8 cellular contexts compared by ENCODE assay signal in genomic region chr17:47894498-47895253, GRCh38. TPM values are rescaled to one million over a fixed set of nuclear protein-coding genes. Genes with fewer than 3 reads are reported as not detected.
DNase-seq lines count a peak whose midpoint lies in the region; ATAC-seq, FAIRE-seq and TF ChIP-seq lines count a peak whose summit lies in the region.

No MANE protein-coding gene starts in this region.

- H3K27ac Mint-ChIP-seq in activated CD4-positive, alpha-beta T cell treated with anti-CD3 and anti-CD28 coated beads for 36 hours: peak overlapping the region; percentile 94

- H3K4me1 ChIP-seq in adrenal gland (replicated peaks in 1 of 2) (peaks cover 10 to 31% of the 10 kb centered on the region in 2 donors), suprapubic skin (peaks cover 32% of the 10 kb centered on the region)

- H3K27me3 Mint-ChIP-seq in activated CD4-positive, alpha-beta T cell treated with anti-CD3 and anti-CD28 coated beads for 36 hours: no peaks in the 10 kb centered on the region

- POLR2A ChIA-PET in activated CD4-positive, alpha-beta T cell treated with anti-CD3 and anti-CD28 coated beads for 36 hours (lab: Charles Lee): interaction anchor here (0.6 to 1.5 kb wide), 13 partner anchors 10 to 202 kb away, joined by 3 to 22 read pairs (median 4); partner anchors contain the start of genes CDK5RAP3, LRRC46, MRPL10 and PNPO

- TF ChIP-seq CTCF in adrenal gland (IDR thresholded peaks at IDR 0.05): no peak
- no peak for TF ChIP-seq CTCF in kidney epithelial cell (IDR thresholded peaks at IDR 0.05; ENCODE audit: insufficient read depth, low read length, poor library complexity, severe bottlenecking)
- no peak for TF ChIP-seq CTCF in suprapubic skin (IDR thresholded peaks at IDR 0.05)

- no peaks in the 10 kb centered on the region for H3K36me3 ChIP-seq in adrenal gland (replicated peaks in 1 of 2)
- no peaks in the 10 kb centered on the region for H3K36me3 ChIP-seq in kidney epithelial cell (ENCODE audit: control insufficient read depth, insufficient read depth, low read length)
- no peaks in the 10 kb centered on the region for H3K36me3 ChIP-seq in suprapubic skin

- TF ChIP-seq POLR2A in adrenal gland (IDR thresholded peaks at IDR 0.05) (no peak), suprapubic skin (IDR thresholded peaks at IDR 0.05) (no peak), H54 (IDR thresholded peaks at IDR 0.05; ENCODE audit: low read depth, low read length) (no peak)

- no peak for ATAC-seq in activated CD4-positive, alpha-beta T cell treated with anti-CD3 and anti-CD28 coated beads for 36 hours

- peaks cover 14% of the 10 kb centered on the region for H3K36me3 Mint-ChIP-seq in activated CD4-positive, alpha-beta T cell treated with anti-CD3 and anti-CD28 coated beads for 36 hours (ENCODE audit: low read depth)

- H3K9me3 ChIP-seq in adrenal gland (replicated peaks in 1 of 3): no peaks in the 10 kb centered on the region
- no peaks in the 10 kb centered on the region for H3K9me3 ChIP-seq in suprapubic skin

- no peak for FAIRE-seq in H54 (lab: Jason Lieb, UNC)

- H3K27me3 ChIP-seq in adrenal gland: no peaks in the 10 kb centered on the region
- H3K27me3 ChIP-seq in kidney epithelial cell (ENCODE audit: control insufficient read depth, insufficient read depth, low read length): no peaks in the 10 kb centered on the region
- no peaks in the 10 kb centered on the region for H3K27me3 ChIP-seq in suprapubic skin

- H3K27ac ChIP-seq in adrenal gland (peak overlapping the region in 2 of 5 donors; percentile 77 to 93), suprapubic skin (peak overlapping the region; percentile 90)

- WGBS in adrenal gland, 4 donors: 44 to 49% (median 45%) methylated on average over 10 of the region's 10 CpGs
- WGBS in suprapubic skin: 30% methylated on average over 10 of the region's 10 CpGs

- CTCF ChIA-PET in activated CD4-positive, alpha-beta T cell treated with anti-CD3 and anti-CD28 coated beads for 36 hours (lab: Charles Lee): interaction anchor here (0.7 to 17.0 kb wide), 11 partner anchors 32 to 724 kb away, joined by 3 to 414 read pairs (median 4); partner anchors contain the start of genes CDK5RAP3, LRRC46, MRPL10 and SCRN2

- H3K4me3 Mint-ChIP-seq in activated CD4-positive, alpha-beta T cell treated with anti-CD3 and anti-CD28 coated beads for 36 hours: peak overlapping the region; percentile 96

- no peak for DNase-seq in activated CD4-positive, alpha-beta T cell treated with anti-CD3 and anti-CD28 coated beads for 36 hours
- DNase-seq in activated CD4-positive, alpha-beta T cell treated with anti-CD3 and anti-CD28 coated beads, Interleukin-2, amount 50 U/mL, for 4 hours: no peak
- DNase-seq in adrenal gland (no peak), kidney epithelial cell (ENCODE audit: low read depth) (no peak), suprapubic skin (ENCODE audit: low spot score in 2 of 2) (no peak), H54 (ENCODE audit: insufficient read length, low spot score) (no peak), epidermal melanocyte (ENCODE audit: insufficient read length, low spot score) (no peak), islet precursor cell (no peak)

- peak overlapping the region; percentile 24 to 89 (median 72) for H3K4me3 ChIP-seq in adrenal gland
- peak overlapping the region; percentile 82 for H3K4me3 ChIP-seq in kidney epithelial cell (ENCODE audit: low read depth, low read length)
- H3K4me3 ChIP-seq in suprapubic skin: peak overlapping the region; percentile 77

- intact Hi-C loops in activated CD4-positive, alpha-beta T cell treated with anti-CD3 and anti-CD28 coated beads for 36 hours (cut with DNase I, micrococcal nuclease): loop anchor here (1.0 to 5.0 kb wide), 3 partner anchors 53 to 792 kb away; partner anchors contain the start of gene SCRN2 (in 2 of the 2)
- intact Hi-C loops in adrenal gland (cut with DNase I): loop anchor here in 1 of 2 donors (5.0 kb wide), 1 partner anchor 78 kb away; the partner anchor contains the start of gene CDK5RAP3

- peaks cover 37% of the 10 kb centered on the region for H3K4me1 Mint-ChIP-seq in activated CD4-positive, alpha-beta T cell treated with anti-CD3 and anti-CD28 coated beads for 36 hours

- TF ChIP-seq EP300 in suprapubic skin (IDR thresholded peaks at IDR 0.05): no peak

- no peaks in the 10 kb centered on the region for H3K9me3 Mint-ChIP-seq in activated CD4-positive, alpha-beta T cell treated with anti-CD3 and anti-CD28 coated beads for 36 hours (ENCODE audit: low read depth)

RNA-seq across cellular contexts. Expression of gene SP2, which starts 1.4 kb away (rescaled TPM):
- total RNA-seq in activated CD4-positive, alpha-beta T cell treated with anti-CD3 and anti-CD28 coated beads for 36 hours: 10 to 100 TPM; 15.7 to 19.8 TPM
- 10 to 100 TPM in 5 of 8 donors, 1 to 10 TPM in 3; 2.9 to 20.8 (median 12.1) TPM for total RNA-seq in adrenal gland
- polyA plus RNA-seq in adrenal gland: 10 to 100 TPM in 1 of 3 donors, 1 to 10 TPM in 2; 4.5 to 21.1 (median 8.0) TPM
- 2.2 and 5.1 TPM in 2 replicates for total RNA-seq in kidney epithelial cell
- 10 to 100 TPM in 2 of 4 donors, 1 to 10 TPM in 2; 6.9 to 12.7 (median 9.8) TPM for total RNA-seq in suprapubic skin

RNA-seq across cellular contexts. Expression of gene SP6, which starts 43.7 kb away (rescaled TPM):
- total RNA-seq in activated CD4-positive, alpha-beta T cell treated with anti-CD3 and anti-CD28 coated beads for 36 hours: under 1 TPM; 0.07 to 0.14 TPM
- total RNA-seq in adrenal gland: 1 to 10 TPM in 6 of 8 donors, under 1 TPM in 2; 0.06 to 3.5 (median 1.2) TPM
- 1 to 10 TPM in 1 of 3 donors, under 1 TPM in 2; 0.91 to 1.1 (median 0.97) TPM for polyA plus RNA-seq in adrenal gland
- 0.62 and 2.5 TPM in 2 replicates for total RNA-seq in kidney epithelial cell
- 10 to 100 TPM in 3 of 4 donors, 1 to 10 TPM in 1; 6.6 to 29.3 (median 19.9) TPM for total RNA-seq in suprapubic skin

RNA-seq across cellular contexts. Expression of gene PNPO, which starts 46.7 kb away (rescaled TPM):
- 10 to 100 TPM; 29.7 to 41.0 TPM for total RNA-seq in activated CD4-positive, alpha-beta T cell treated with anti-CD3 and anti-CD28 coated beads for 36 hours
- total RNA-seq in adrenal gland: 10 to 100 TPM; 45.0 to 91.5 (median 61.8) TPM
- polyA plus RNA-seq in adrenal gland: 10 to 100 TPM; 19.7 to 36.1 (median 23.8) TPM
- 39.7 and 43.5 TPM in 2 replicates for total RNA-seq in kidney epithelial cell
- total RNA-seq in suprapubic skin: 10 to 100 TPM; 14.6 to 33.6 (median 24.7) TPM

RNA-seq across cellular contexts. Expression of gene SCRN2, which starts 53.6 kb away (rescaled TPM):
- 10 to 100 TPM; 21.5 to 25.2 TPM for total RNA-seq in activated CD4-positive, alpha-beta T cell treated with anti-CD3 and anti-CD28 coated beads for 36 hours
- 10 to 100 TPM; 18.3 to 53.7 (median 40.5) TPM for total RNA-seq in adrenal gland
- polyA plus RNA-seq in adrenal gland: 100 to 1,000 TPM in 2 of 3 donors, 1 to 10 TPM in 1; 6.3 to 136 (median 121) TPM
- 30.1 and 31.7 TPM in 2 replicates for total RNA-seq in kidney epithelial cell
- 10 to 100 TPM; 22.3 to 46.4 (median 34.7) TPM for total RNA-seq in suprapubic skin
